In the genomic region with DNA sequence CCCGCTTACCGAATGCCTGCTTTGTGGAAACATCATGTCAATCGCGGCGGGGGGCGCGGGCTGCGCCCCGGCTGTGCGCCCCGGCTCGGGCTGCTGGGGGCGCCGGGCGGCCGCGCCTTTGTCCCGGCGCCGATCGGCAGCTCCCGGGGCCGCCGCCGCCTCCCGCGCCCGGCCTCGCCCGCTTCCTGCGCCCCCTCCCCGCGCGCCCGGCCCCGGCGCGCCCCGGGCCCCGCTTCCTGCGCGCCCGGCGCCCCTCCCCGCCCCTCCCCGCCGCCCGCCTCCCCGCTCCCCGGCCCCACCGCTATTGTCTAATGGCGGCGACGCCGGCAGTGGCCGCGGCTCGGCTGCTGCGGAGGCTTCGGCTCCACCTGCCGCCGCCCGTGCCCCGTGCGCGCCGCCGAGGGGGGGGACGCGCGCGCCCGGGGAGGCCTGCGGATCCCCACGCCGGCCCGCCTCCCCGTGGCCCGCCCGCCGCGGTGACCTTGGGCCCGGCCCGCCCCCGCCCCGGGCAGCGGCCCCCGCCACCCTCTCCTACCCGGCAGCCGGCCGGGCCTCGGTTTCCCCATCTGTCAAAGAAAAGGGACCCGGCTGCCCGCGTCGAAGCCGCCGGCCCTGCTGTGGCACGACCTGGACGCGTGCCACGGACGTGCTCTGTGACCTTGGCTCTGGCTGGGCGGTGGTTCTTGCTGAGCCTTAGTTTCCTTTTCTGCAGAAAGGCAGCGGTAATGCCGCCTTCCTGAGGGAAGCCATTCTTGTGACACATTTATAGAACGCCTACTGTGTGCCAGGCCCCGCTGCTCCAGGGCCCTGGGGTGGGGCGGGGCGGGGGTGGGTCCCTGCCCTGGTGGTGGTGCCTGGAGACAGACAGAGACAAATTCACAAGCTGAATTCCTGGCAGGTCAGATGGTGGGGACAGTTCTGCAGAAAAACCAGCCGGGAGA, we compare ENCODE assay signal across 8 cellular contexts. TPM values are rescaled to one million over a fixed set of nuclear protein-coding genes. Genes with fewer than 3 reads are reported as not detected.
DNase-seq lines count a peak whose midpoint lies in the region; ATAC-seq and TF ChIP-seq lines count a peak whose summit lies in the region.

A gene with protein sequence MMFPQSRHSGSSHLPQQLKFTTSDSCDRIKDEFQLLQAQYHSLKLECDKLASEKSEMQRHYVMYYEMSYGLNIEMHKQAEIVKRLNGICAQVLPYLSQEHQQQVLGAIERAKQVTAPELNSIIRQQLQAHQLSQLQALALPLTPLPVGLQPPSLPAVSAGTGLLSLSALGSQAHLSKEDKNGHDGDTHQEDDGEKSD (minus strand): TSS at position 331 of the 941 bp plus-strand sequence. CDS start 295 bp downstream, at position 36.

- H3K27me3 ChIP-seq in H7 (ENCODE audit: control insufficient read depth, insufficient read depth, low read length) (no peaks in the 10 kb centered on the region), NT2/D1 (ENCODE audit: insufficient read depth, insufficient read length) (peaks cover 48% of the 10 kb centered on the region), subcutaneous abdominal adipose tissue (ENCODE audit: control insufficient read depth in 5 of 5, insufficient read depth in 4 of 5, low read length in 5 of 5) (no peaks in the 10 kb centered on the region)

- H3K9me3 ChIP-seq in NT2/D1 (ENCODE audit: insufficient read depth, low read length) (no peaks in the 10 kb centered on the region), subcutaneous abdominal adipose tissue (ENCODE audit: control insufficient read depth in 5 of 5, low read length in 5 of 5) (no peaks in the 10 kb centered on the region)

- H3K9ac ChIP-seq in NT2/D1 (ENCODE audit: insufficient read length, low read depth) (peak within 1 kb of the TSS; percentile 86), subcutaneous abdominal adipose tissue (ENCODE audit: low read length in 5 of 5) (peak within 1 kb of the TSS in 4 of 5 donors; percentile 70 to 84 (median 78))

- ATAC-seq in GM21423 (IDR thresholded peaks at IDR 0.05; ENCODE audit: unreplicated experiment) = no peak

- H3K27ac Mint-ChIP-seq in activated T-helper 1 cell treated with anti-CD3 and anti-CD28 coated beads, Interleukin-12 subunit alpha, Interleukin-12 subunit beta, Interleukin-2, Interleukin-4 antibody, amounts not matched to agents 30 ng/mL and 10 ng/mL and 1 ng/mL, durations not matched to agents 14 hours and 24 hours and 36 hours = peak within 1 kb of the TSS; percentile 99
- H3K27ac Mint-ChIP-seq in nephron progenitor cell = no peak within 1 kb of the TSS

- peaks cover 26% of the 10 kb centered on the region for H3K36me3 Mint-ChIP-seq in activated T-helper 1 cell treated with anti-CD3 and anti-CD28 coated beads, Interleukin-12 subunit alpha, Interleukin-12 subunit beta, Interleukin-2, Interleukin-4 antibody, amounts not matched to agents 30 ng/mL and 10 ng/mL and 1 ng/mL, durations not matched to agents 14 hours and 24 hours and 36 hours (ENCODE audit: low read depth)
- H3K36me3 Mint-ChIP-seq in nephron progenitor cell (ENCODE audit: low read depth) = peaks cover 21% of the 10 kb centered on the region

- H3K4me1 ChIP-seq in NT2/D1 (ENCODE audit: insufficient read depth, insufficient read length) (peaks cover 19% of the 10 kb centered on the region), subcutaneous abdominal adipose tissue (ENCODE audit: control insufficient read depth in 5 of 5, insufficient read depth in 5 of 5, low read length in 5 of 5) (peaks cover 2 to 43% (median 39%) of the 10 kb centered on the region in 5 donors)

- intact Hi-C loops in activated T-helper 1 cell treated with anti-CD3 and anti-CD28 coated beads, Interleukin-12 subunit alpha, Interleukin-12 subunit beta, Interleukin-2, Interleukin-4 antibody, amounts not matched to agents 30 ng/mL and 10 ng/mL and 1 ng/mL, durations not matched to agents 14 hours and 24 hours and 36 hours (cut with micrococcal nuclease) = loop anchor here (2.0 to 5.0 kb wide), 2 partner anchors 112 to 115 kb away; a partner anchor contains a TSS

- H3K27me3 Mint-ChIP-seq in activated T-helper 1 cell treated with anti-CD3 and anti-CD28 coated beads, Interleukin-12 subunit alpha, Interleukin-12 subunit beta, Interleukin-2, Interleukin-4 antibody, amounts not matched to agents 30 ng/mL and 10 ng/mL and 1 ng/mL, durations not matched to agents 14 hours and 24 hours and 36 hours (ENCODE audit: insufficient read depth) = no peaks in the 10 kb centered on the region
- peaks cover 81% of the 10 kb centered on the region for H3K27me3 Mint-ChIP-seq in nephron progenitor cell (ENCODE audit: low read depth, poor library complexity)

- H3K4me1 Mint-ChIP-seq in activated T-helper 1 cell treated with anti-CD3 and anti-CD28 coated beads, Interleukin-12 subunit alpha, Interleukin-12 subunit beta, Interleukin-2, Interleukin-4 antibody, amounts not matched to agents 30 ng/mL and 10 ng/mL and 1 ng/mL, durations not matched to agents 14 hours and 24 hours and 36 hours (ENCODE audit: low read depth) = peaks cover 20% of the 10 kb centered on the region
- peaks cover 23% of the 10 kb centered on the region for H3K4me1 Mint-ChIP-seq in nephron progenitor cell

- DNase-seq in AG08396 (ENCODE audit: low spot score) (peak; percentile 89), H7 (peak; percentile 92), NT2/D1 (ENCODE audit: low read depth, low spot score) (no peak), fibroblast of mammary gland (ENCODE audit: low read depth) (no peak), nephron progenitor cell (peak; percentile 68)
- peak; percentile 68 for DNase-seq in activated T-helper 1 cell treated with anti-CD3 and anti-CD28 coated beads, Interleukin-12 subunit alpha, Interleukin-12 subunit beta, Interleukin-2, Interleukin-4 antibody, amounts not matched to agents 30 ng/mL and 10 ng/mL and 1 ng/mL, durations not matched to agents 14 hours and 24 hours and 36 hours (ENCODE audit: low spot score)

- no peaks in the 10 kb centered on the region for H3K9me3 Mint-ChIP-seq in activated T-helper 1 cell treated with anti-CD3 and anti-CD28 coated beads, Interleukin-12 subunit alpha, Interleukin-12 subunit beta, Interleukin-2, Interleukin-4 antibody, amounts not matched to agents 30 ng/mL and 10 ng/mL and 1 ng/mL, durations not matched to agents 14 hours and 24 hours and 36 hours
- H3K9me3 Mint-ChIP-seq in nephron progenitor cell = no peaks in the 10 kb centered on the region

- peak within 1 kb of the TSS; percentile 77 for H3K27ac ChIP-seq in subcutaneous abdominal adipose tissue (ENCODE audit: low read depth, low read length)

- no peak for TF ChIP-seq CTCF in fibroblast of mammary gland (conservative IDR thresholded peaks at IDR 0.05; ENCODE audit: control insufficient read depth, insufficient read depth, low read depth, low read length)
- no peak for TF ChIP-seq CTCF in nephron progenitor cell (IDR thresholded peaks at IDR 0.05)

- peak within 1 kb of the TSS; percentile 91 for H3K4me3 Mint-ChIP-seq in activated T-helper 1 cell treated with anti-CD3 and anti-CD28 coated beads, Interleukin-12 subunit alpha, Interleukin-12 subunit beta, Interleukin-2, Interleukin-4 antibody, amounts not matched to agents 30 ng/mL and 10 ng/mL and 1 ng/mL, durations not matched to agents 14 hours and 24 hours and 36 hours
- peak within 1 kb of the TSS; percentile 76 for H3K4me3 Mint-ChIP-seq in nephron progenitor cell

- H3K36me3 ChIP-seq in H7 (replicated peaks; ENCODE audit: control insufficient read depth, insufficient read depth, low read length) (peaks cover 6% of the 10 kb centered on the region), NT2/D1 (ENCODE audit: insufficient read depth, insufficient read length, low read length) (peaks cover 6% of the 10 kb centered on the region), subcutaneous abdominal adipose tissue (ENCODE audit: control insufficient read depth in 5 of 5, insufficient read depth in 5 of 5, low read length in 5 of 5) (peaks cover 0 to 23% (median 20%) of the 10 kb centered on the region in 5 donors)

- H3K4me3 ChIP-seq in H7 (ENCODE audit: insufficient read depth, low read depth, low read length) (peak within 1 kb of the TSS; percentile 77), NT2/D1 (ENCODE audit: insufficient read length, low read depth) (peak within 1 kb of the TSS; percentile 63), fibroblast of mammary gland (ENCODE audit: control insufficient read depth, low read depth, low read length) (peak within 1 kb of the TSS; percentile 71), subcutaneous abdominal adipose tissue (ENCODE audit: low read depth in 1 of 5, low read length in 5 of 5) (peak within 1 kb of the TSS; percentile 55 to 78 (median 69))

RNA-seq across cellular contexts. Expression of the gene that starts here (rescaled TPM):
- 300 and 386 TPM in 2 replicates for total RNA-seq in H7 (2014; rRNA removed; shearing (Covaris generic))
- total RNA-seq in activated T-helper 1 cell treated with anti-CD3 and anti-CD28 coated beads, Interleukin-12 subunit alpha, Interleukin-12 subunit beta, Interleukin-2, Interleukin-4 antibody, amounts not matched to agents 30 ng/mL and 10 ng/mL and 1 ng/mL, durations not matched to agents 14 hours and 24 hours and 36 hours = 378 and 399 TPM in 2 replicates

Comparison
In these comparisons a context has a peak if more than half of its experiments do, and no peak if none do; other contexts are left out.
1. DNase-seq: peak in AG08396 (single experiment), H7 (single experiment), activated T-helper 1 cell treated with anti-CD3 and anti-CD28 coated beads, Interleukin-12 subunit alpha, Interleukin-12 subunit beta, Interleukin-2, Interleukin-4 antibody, amounts not matched to agents 30 ng/mL and 10 ng/mL and 1 ng/mL, durations not matched to agents 14 hours and 24 hours and 36 hours (single experiment) and nephron progenitor cell (single experiment); none in NT2/D1 (single experiment) and fibroblast of mammary gland (single experiment).
2. Peak in every context shown above with its lines, with median percentiles within 50 percentile points of each other: H3K4me3 ChIP-seq.